In the genomic region with DNA sequence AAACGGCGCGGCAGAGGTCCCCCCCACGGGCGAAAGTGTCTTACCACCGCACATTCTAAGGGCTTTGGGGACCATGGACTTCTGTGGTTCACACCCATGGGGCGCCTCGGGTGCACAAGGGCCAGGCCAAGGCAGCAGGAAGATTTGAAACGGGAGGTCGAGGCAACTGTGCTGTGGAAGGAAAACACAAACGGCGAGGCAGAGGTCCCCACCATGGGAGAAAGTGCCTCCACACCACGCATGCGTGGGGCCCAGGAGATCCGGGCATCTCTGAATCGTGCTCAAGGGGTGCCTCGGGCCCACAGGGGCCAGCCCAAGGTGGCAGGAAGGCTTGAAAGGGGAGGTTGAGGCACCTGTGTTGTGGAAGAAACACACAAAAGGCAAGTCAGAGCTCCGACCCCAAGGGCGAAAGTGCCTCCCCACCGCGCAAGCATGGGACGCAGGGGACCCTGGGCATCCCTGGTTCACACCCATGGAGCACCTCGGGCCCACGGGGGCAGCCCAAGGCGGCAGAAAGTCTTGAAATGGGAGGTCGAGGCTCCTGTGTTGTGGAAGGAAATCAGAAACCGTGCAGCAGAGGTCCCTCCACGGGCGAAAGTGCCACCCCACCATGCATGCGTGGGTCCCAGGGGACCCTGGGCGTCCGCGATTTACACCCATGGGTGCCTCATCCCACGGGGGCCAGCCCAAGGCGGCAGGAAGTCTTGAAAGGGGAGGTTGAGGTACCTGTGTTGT, we compare ENCODE assay signal across 20 cellular contexts.
DNase-seq lines count a peak whose midpoint lies in the region; ATAC-seq and TF ChIP-seq lines count a peak whose summit lies in the region.
"Had no signal": no experiment of that assay in that cellular context is flagged by ENCODE, and none has a peak within 500 bp of the region (broad histone marks: within the 10 kb centered on the region; RNA-seq: fewer than 3 reads in every experiment).

No MANE protein-coding gene starts in this region.

- H3K4me1 Mint-ChIP-seq in activated naive CD4-positive, alpha-beta T cell treated with anti-CD3 and anti-CD28 coated beads for 36 hours (ENCODE audit: low read depth), result no peaks in the 10 kb centered on the region
- H3K4me1 Mint-ChIP-seq: CD8-positive, alpha-beta memory T cell; memory B cell; neural crest cell; stimulated activated memory B cell treated with anti-CD40 and anti-IgM and Interleukin-4, amounts not matched to agents 10 μg/mL and 1 μg/mL and 100 μg/mL, for 72 hours had no signal

- TF ChIP-seq CTCF in mucosa of descending colon (IDR thresholded peaks at IDR 0.05) (no peak), upper lobe of right lung (IDR thresholded peaks at IDR 0.05) (no peak)

- H3K27me3 Mint-ChIP-seq in activated naive CD4-positive, alpha-beta T cell treated with anti-CD3 and anti-CD28 coated beads for 36 hours (ENCODE audit: low read depth), result peaks cover 3% of the 10 kb centered on the region
- H3K27me3 Mint-ChIP-seq: CD8-positive, alpha-beta memory T cell had no signal

- intact Hi-C loops in activated naive CD4-positive, alpha-beta T cell treated with anti-CD3 and anti-CD28 coated beads for 36 hours (cut with micrococcal nuclease), result no loop called here
- intact Hi-C loops in head of caudate nucleus (cut with DNase I), result no loop called here
- intact Hi-C loops in mucosa of descending colon (cut with DNase I, micrococcal nuclease), result no loop called here
- intact Hi-C loops in upper lobe of right lung (cut with DNase I), result no loop called here

- no peaks in the 10 kb centered on the region for H3K27me3 ChIP-seq in upper lobe of right lung
- H3K27me3 ChIP-seq: foreskin keratinocyte, uterus had no signal

- no peak overlapping the region for H3K4me3 Mint-ChIP-seq in activated naive CD4-positive, alpha-beta T cell treated with anti-CD3 and anti-CD28 coated beads for 36 hours
- H3K4me3 Mint-ChIP-seq: activated naive CD8-positive, alpha-beta T cell; CD8-positive, alpha-beta memory T cell; memory B cell; neural crest cell; stimulated activated memory B cell treated with anti-CD40 and anti-IgM and Interleukin-4, amounts not matched to agents 10 μg/mL and 1 μg/mL and 100 μg/mL, for 72 hours had no signal

- CTCF ChIA-PET in activated naive CD4-positive, alpha-beta T cell treated with anti-CD3 and anti-CD28 coated beads for 36 hours (lab: Charles Lee), result no interaction called here

- H3K36me3 ChIP-seq in mucosa of descending colon (ENCODE audit: low read depth), result no peaks in the 10 kb centered on the region
- no peaks in the 10 kb centered on the region for H3K36me3 ChIP-seq in upper lobe of right lung
- H3K36me3 ChIP-seq: uterus had no signal

- no peak for ATAC-seq in mucosa of descending colon
- no peak for ATAC-seq in upper lobe of right lung
- ATAC-seq in HG03439 (IDR thresholded peaks at IDR 0.05; ENCODE audit: unreplicated experiment), result no peak
- ATAC-seq: foreskin keratinocyte; stimulated activated memory B cell treated with anti-CD40 and anti-IgM and Interleukin-4, amounts not matched to agents 10 μg/mL and 1 μg/mL and 100 μg/mL, for 72 hours had no signal

- DNase-seq in activated naive CD4-positive, alpha-beta T cell treated with anti-CD3 and anti-CD28 coated beads for 36 hours, result peak; percentile 1
- no peak for DNase-seq in activated naive CD4-positive, alpha-beta T cell (lab: John Stamatoyannopoulos, UW)
- DNase-seq in head of caudate nucleus (peak in 25 of 42 donors; percentile 0 to 33 (median 9)), mucosa of descending colon (peak in 2 of 3 donors; percentile 9 to 30), upper lobe of right lung (peak; percentile 54), NCI-H2107 treated with DMSO at 0.1 percent for 48 hours (lab: John Stamatoyannopoulos, UW; ENCODE audit: unreplicated experiment) (no peak), COLO829 (ENCODE audit: low spot score) (no peak)
- DNase-seq: caudate nucleus, foreskin keratinocyte, GOT3, NCI-H1436 treated with DMSO at 0.1 percent for 48 hours, NCI-H510A treated with DMSO at 0.1 percent for 48 hours had no signal

- H3K9me3 ChIP-seq in mucosa of descending colon (peaks cover 99% of the 10 kb centered on the region), upper lobe of right lung (peaks cover 8% of the 10 kb centered on the region)
- H3K9me3 ChIP-seq: uterus had no signal

- H3K9me3 Mint-ChIP-seq in activated naive CD4-positive, alpha-beta T cell treated with anti-CD3 and anti-CD28 coated beads for 36 hours, result peaks cover 12% of the 10 kb centered on the region
- H3K9me3 Mint-ChIP-seq: memory B cell, neural crest cell had no signal

- H3K27ac ChIP-seq in upper lobe of right lung, result no peak overlapping the region
- H3K27ac ChIP-seq: foreskin keratinocyte, PC-9, uterus had no signal

- H3K4me3 ChIP-seq in mucosa of descending colon (no peak overlapping the region), upper lobe of right lung (no peak overlapping the region)
- H3K4me3 ChIP-seq: PC-9, uterus had no signal

- no peak overlapping the region for H3K27ac Mint-ChIP-seq in activated naive CD4-positive, alpha-beta T cell treated with anti-CD3 and anti-CD28 coated beads for 36 hours
- H3K27ac Mint-ChIP-seq: activated naive CD8-positive, alpha-beta T cell; CD8-positive, alpha-beta memory T cell; memory B cell; stimulated activated memory B cell treated with anti-CD40 and anti-IgM and Interleukin-4, amounts not matched to agents 10 μg/mL and 1 μg/mL and 100 μg/mL, for 72 hours had no signal

- H3K36me3 Mint-ChIP-seq in activated naive CD4-positive, alpha-beta T cell treated with anti-CD3 and anti-CD28 coated beads for 36 hours (ENCODE audit: low read depth), result no peaks in the 10 kb centered on the region
- H3K36me3 Mint-ChIP-seq: activated naive CD8-positive, alpha-beta T cell; CD8-positive, alpha-beta memory T cell; stimulated activated memory B cell treated with anti-CD40 and anti-IgM and Interleukin-4, amounts not matched to agents 10 μg/mL and 1 μg/mL and 100 μg/mL, for 72 hours had no signal

- H3K4me1 ChIP-seq in mucosa of descending colon (ENCODE audit: low read depth), result no peaks in the 10 kb centered on the region
- H3K4me1 ChIP-seq in upper lobe of right lung, result no peaks in the 10 kb centered on the region
- H3K4me1 ChIP-seq: foreskin keratinocyte, uterus had no signal

Comparison
In these comparisons a context has a peak if more than half of its experiments do, and no peak if none do; other contexts are left out.
1. DNase-seq: peak in activated naive CD4-positive, alpha-beta T cell treated with anti-CD3 and anti-CD28 coated beads for 36 hours (single experiment), head of caudate nucleus (25 of 42), mucosa of descending colon (2 of 3) and upper lobe of right lung (single experiment); none in activated naive CD4-positive, alpha-beta T cell (0 of 4), NCI-H2107 treated with DMSO at 0.1 percent for 48 hours (single experiment) and COLO829 (single experiment).